Comparison of ENCODE assay signal across 1 cellular context in genomic region chr3:47425383-47425778, GRCh38.
TF ChIP-seq lines count a peak whose summit lies in the region.

No MANE protein-coding gene starts in this region.

TF ChIP-seq in IMR-90, 13 proteins besides CTCF, POLR2A, EP300 and RAD21:
- TF ChIP-seq MXI1 (IDR thresholded peaks at IDR 0.05; ENCODE audit: borderline replicate concordance, low read depth, low read length) = no peak
- TF ChIP-seq SMC3 (IDR thresholded peaks at IDR 0.05; ENCODE audit: low read depth, low read length) = no peak
- TF ChIP-seq MAZ (IDR thresholded peaks at IDR 0.05; ENCODE audit: borderline replicate concordance, low read depth, low read length) = no peak
- TF ChIP-seq RFX5 (IDR thresholded peaks at IDR 0.05; ENCODE audit: low read depth, low read length) = no peak
- TF ChIP-seq NFE2L2 (IDR thresholded peaks at IDR 0.05; ENCODE audit: low read depth, low read length) = no peak
- TF ChIP-seq FOS (IDR thresholded peaks at IDR 0.05; ENCODE audit: low read depth, low read length) = no peak
- no peak for TF ChIP-seq RCOR1 (IDR thresholded peaks at IDR 0.05; ENCODE audit: insufficient replicate concordance, low read length)
- TF ChIP-seq USF2 (IDR thresholded peaks at IDR 0.05; ENCODE audit: low read depth, low read length) = no peak
- TF ChIP-seq, protein P1, sequence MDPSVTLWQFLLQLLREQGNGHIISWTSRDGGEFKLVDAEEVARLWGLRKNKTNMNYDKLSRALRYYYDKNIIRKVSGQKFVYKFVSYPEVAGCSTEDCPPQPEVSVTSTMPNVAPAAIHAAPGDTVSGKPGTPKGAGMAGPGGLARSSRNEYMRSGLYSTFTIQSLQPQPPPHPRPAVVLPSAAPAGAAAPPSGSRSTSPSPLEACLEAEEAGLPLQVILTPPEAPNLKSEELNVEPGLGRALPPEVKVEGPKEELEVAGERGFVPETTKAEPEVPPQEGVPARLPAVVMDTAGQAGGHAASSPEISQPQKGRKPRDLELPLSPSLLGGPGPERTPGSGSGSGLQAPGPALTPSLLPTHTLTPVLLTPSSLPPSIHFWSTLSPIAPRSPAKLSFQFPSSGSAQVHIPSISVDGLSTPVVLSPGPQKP (IDR thresholded peaks at IDR 0.05; ENCODE audit: borderline replicate concordance, low read depth, low read length) = no peak
- TF ChIP-seq MAFK (IDR thresholded peaks at IDR 0.05; ENCODE audit: low read depth, low read length) = no peak
- no peak for TF ChIP-seq BHLHE40 (IDR thresholded peaks at IDR 0.05; ENCODE audit: low read depth, low read length)
- TF ChIP-seq CEBPB (IDR thresholded peaks at IDR 0.05; ENCODE audit: low read depth, low read length) = no peak
- no peak for TF ChIP-seq CHD1 (IDR thresholded peaks at IDR 0.05; ENCODE audit: low read depth, low read length)
